9 cellular contexts compared by ENCODE assay signal in genomic region chr7:116212859-116213258, GRCh38. TPM values are rescaled to one million over a fixed set of nuclear protein-coding genes. Genes with fewer than 3 reads are reported as not detected.
DNase-seq lines count a peak whose midpoint lies in the region; ATAC-seq, FAIRE-seq and TF ChIP-seq lines count a peak whose summit lies in the region.
"Had no signal": no experiment of that assay in that cellular context is flagged by ENCODE, and none has a peak within 500 bp of the region (broad histone marks: within the 10 kb centered on the region; RNA-seq: fewer than 3 reads in every experiment).

No MANE protein-coding gene starts in this region.

- H3K4me3 ChIP-seq in GM08714 (ENCODE audit: low read length) (peak overlapping the region; percentile 84; the same call in 1 of the 2 replicates), fibroblast of lung (replicated peaks in 1 of 4; ENCODE audit: control extremely low read depth in 1 of 4, insufficient read depth in 1 of 4, low read depth in 3 of 4, low read length in 4 of 4) (peak overlapping the region; percentile 6 to 92 (median 78)), spleen (peak overlapping the region in 4 of 8 donors; percentile 70 to 89 (median 84))

- in situ Hi-C loops in SK-MEL-5 (cut with HindIII; ENCODE audit: low pct_unique_long_range_greater_than_20kb, low sequenced_read_pairs), result no loop called here

- H3K4me1 ChIP-seq in fibroblast of lung (ENCODE audit: control insufficient read depth, extremely low read depth, insufficient read depth, low read length) (peaks cover 5% of the 10 kb centered on the region), spleen (peaks cover 31 to 80% (median 60%) of the 10 kb centered on the region in 6 donors)

- peak overlapping the region; percentile 98 for H3K4me2 ChIP-seq in fibroblast of lung (ENCODE audit: extremely low read depth, insufficient read depth, low read length)

- no peak for ATAC-seq in omental fat pad (ENCODE audit: low FRiP score)

- H2AFZ ChIP-seq in fibroblast of lung (ENCODE audit: low read length), result no peak overlapping the region

- no peak overlapping the region for H3K9ac ChIP-seq in fibroblast of lung (ENCODE audit: insufficient read depth, low read length)

- H3K9me3 ChIP-seq in fibroblast of lung (ENCODE audit: control insufficient read depth, insufficient read depth, low read depth, low read length) (no peaks in the 10 kb centered on the region), spleen (no peaks in the 10 kb centered on the region)

- H3K36me3 ChIP-seq in fibroblast of lung (ENCODE audit: control insufficient read depth, insufficient read depth, low read length) (no peaks in the 10 kb centered on the region), spleen (no peaks in the 10 kb centered on the region)

- H3K27me3 ChIP-seq in fibroblast of lung (ENCODE audit: control insufficient read depth, insufficient read depth, low read length) (no peaks in the 10 kb centered on the region), spleen (replicated peaks in 1 of 7) (no peaks in the 10 kb centered on the region)

- peaks cover 39% of the 10 kb centered on the region for H3K79me2 ChIP-seq in fibroblast of lung (ENCODE audit: control insufficient read depth, insufficient read depth, low read length)

- TF ChIP-seq CTCF in fibroblast of lung (conservative IDR thresholded peaks at IDR 0.05 in 1 of 2, IDR thresholded peaks at IDR 0.05 in 1 of 2; ENCODE audit: low read depth in 1 of 2, low read length in 2 of 2) (no peak), spleen (IDR thresholded peaks at IDR 0.05 in 8 of 11, conservative IDR thresholded peaks at IDR 0.05 in 3 of 11) (no peak), omental fat pad (IDR thresholded peaks at IDR 0.05) (no peak)

- H3K27ac ChIP-seq in fibroblast of lung (ENCODE audit: insufficient read depth, low read length), result peak overlapping the region; percentile 30
- H3K27ac ChIP-seq in spleen, result peak overlapping the region in 7 of 8 donors; percentile 49 to 97 (median 94)

- no peaks in the 10 kb centered on the region for H4K20me1 ChIP-seq in fibroblast of lung (ENCODE audit: control insufficient read depth, extremely low read depth, insufficient read depth, low read length)

- WGBS in spleen, 5 donors, result 36 to 58% (median 50%) methylated on average over 4 of the region's 4 CpGs

- TF ChIP-seq POLR2A in spleen (IDR thresholded peaks at IDR 0.05), result no peak

- FAIRE-seq in HTR-8/SVneo (lab: Jason Lieb, UNC), result no peak

- intact Hi-C loops in spleen (cut with DNase I; ENCODE audit: low total_unique reads), result no loop called here

- DNase-seq in SK-MEL-5 (ENCODE audit: low read depth, low spot score) (peak; percentile 26), fibroblast of lung (ENCODE audit: low read depth in 2 of 2) (peak in 1 of 2 donors; percentile 75), spleen (no peak), omental fat pad (ENCODE audit: low spot score) (no peak), NCI-H524 treated with DMSO at 0.1 percent for 48 hours (lab: John Stamatoyannopoulos, UW) (no peak), COR-L47 (lab: John Stamatoyannopoulos, UW) (no peak), HTR-8/SVneo (ENCODE audit: insufficient read length, low spot score) (no peak)
- DNase-seq: T1000 had no signal

RNA-seq across cellular contexts. Expression of gene TES, which starts 2.5 kb away (rescaled TPM):
- total RNA-seq in SK-MEL-5 (2014; rRNA removed; shearing (Covaris generic)), result 37.6 and 40.5 TPM in 2 replicates
- polyA plus RNA-seq in SK-MEL-5 (2015; cell fraction: cytosol; rRNA removed), result 31.3 and 36.6 TPM in 2 replicates
- polyA plus RNA-seq in SK-MEL-5 (2015; cell fraction: nucleus; rRNA removed), result 17.7 and 19.4 TPM in 2 replicates
- total RNA-seq in fibroblast of lung (15.4 and 17.7 TPM in 2 replicates), spleen (10 to 100 TPM; 52.6 to 79.7 (median 66.4) TPM), omental fat pad (10 to 100 TPM; 22.0 to 58.6 (median 35.8) TPM)
- polyA plus RNA-seq in fibroblast of lung (28.6 and 64.1 TPM in 2 replicates), spleen (10 to 100 TPM; 28.5 to 34.9 (median 32.9) TPM)
- polyA plus RNA-seq in fibroblast of lung (2012), result 15.7 and 35.1 TPM in 2 replicates
- 19.3 and 74.3 TPM in 2 replicates for polyA minus RNA-seq in fibroblast of lung (ENCODE audit: low replicate concordance)
